Comparison of ENCODE assay signal across 1 cellular context in genomic region chr9:111484564-111484878, GRCh38.
TF ChIP-seq lines count a peak whose summit lies in the region.

No MANE protein-coding gene starts in this region.

TF ChIP-seq in K562, 482 proteins besides CTCF, POLR2A, EP300 and RAD21 (continued from another document and continues in another):
- TF ChIP-seq, protein P1, sequence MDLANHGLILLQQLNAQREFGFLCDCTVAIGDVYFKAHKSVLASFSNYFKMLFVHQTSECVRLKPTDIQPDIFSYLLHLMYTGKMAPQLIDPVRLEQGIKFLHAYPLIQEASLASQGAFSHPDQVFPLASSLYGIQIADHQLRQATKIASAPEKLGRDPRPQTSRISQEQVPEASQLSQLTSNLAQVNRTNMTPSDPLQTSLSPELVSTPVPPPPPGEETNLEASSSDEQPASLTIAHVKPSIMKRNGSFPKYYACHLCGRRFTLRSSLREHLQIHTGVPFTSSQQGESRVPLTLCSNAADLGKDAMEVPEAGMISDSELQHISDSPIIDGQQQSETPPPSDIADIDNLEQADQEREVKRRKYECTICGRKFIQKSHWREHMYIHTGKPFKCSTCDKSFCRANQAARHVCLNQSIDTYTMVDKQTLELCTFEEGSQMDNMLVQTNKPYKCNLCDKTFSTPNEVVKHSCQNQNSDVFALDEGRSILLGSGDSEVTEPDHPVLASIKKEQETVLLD (IDR thresholded peaks at IDR 0.05): no peak
- TF ChIP-seq ZNF280A (IDR thresholded peaks at IDR 0.05; ENCODE audit: low read depth, partially characterized antibody) (no peak), HMG20B (CRISPR knock-in tag; IDR thresholded peaks at IDR 0.05) (no peak), ELK1 (CRISPR knock-in tag; IDR thresholded peaks at IDR 0.05) (no peak), ZNF197 (CRISPR knock-in tag; IDR thresholded peaks at IDR 0.05; ENCODE audit: low read depth) (no peak), PRDM10 (IDR thresholded peaks at IDR 0.05; ENCODE audit: partially characterized antibody) (peak; percentile 35), ZBTB40 (IDR thresholded peaks at IDR 0.05) (peak; percentile 68; the same call in 1 of the 2 replicates), ZBTB40 (CRISPR knock-in tag; IDR thresholded peaks at IDR 0.05) (no peak), PHB2 (IDR thresholded peaks at IDR 0.05; ENCODE audit: low read depth) (no peak), RAD51 (IDR thresholded peaks at IDR 0.05; ENCODE audit: borderline replicate concordance, low read depth) (no peak), ZNF77 (CRISPR knock-in tag; IDR thresholded peaks at IDR 0.05) (no peak), MNT (conservative IDR thresholded peaks at IDR 0.05) (0 out of 4 replicates have a peak, but pooled peaks have one; percentile 17 to 23), ZNF655 (CRISPR knock-in tag; IDR thresholded peaks at IDR 0.05) (no peak), SNIP1 (IDR thresholded peaks at IDR 0.05; ENCODE audit: low read depth) (no peak), MEIS2 (IDR thresholded peaks at IDR 0.05; ENCODE audit: partially characterized antibody) (peak; percentile 1), SAFB (IDR thresholded peaks at IDR 0.05; ENCODE audit: borderline replicate concordance, low read depth, low read length) (no peak), FIP1L1 (IDR thresholded peaks at IDR 0.05; ENCODE audit: low read depth, low read length, poor library complexity, severe bottlenecking) (no peak), HDAC8 (tag; IDR thresholded peaks at IDR 0.05) (no peak)
- TF ChIP-seq, protein P2, sequence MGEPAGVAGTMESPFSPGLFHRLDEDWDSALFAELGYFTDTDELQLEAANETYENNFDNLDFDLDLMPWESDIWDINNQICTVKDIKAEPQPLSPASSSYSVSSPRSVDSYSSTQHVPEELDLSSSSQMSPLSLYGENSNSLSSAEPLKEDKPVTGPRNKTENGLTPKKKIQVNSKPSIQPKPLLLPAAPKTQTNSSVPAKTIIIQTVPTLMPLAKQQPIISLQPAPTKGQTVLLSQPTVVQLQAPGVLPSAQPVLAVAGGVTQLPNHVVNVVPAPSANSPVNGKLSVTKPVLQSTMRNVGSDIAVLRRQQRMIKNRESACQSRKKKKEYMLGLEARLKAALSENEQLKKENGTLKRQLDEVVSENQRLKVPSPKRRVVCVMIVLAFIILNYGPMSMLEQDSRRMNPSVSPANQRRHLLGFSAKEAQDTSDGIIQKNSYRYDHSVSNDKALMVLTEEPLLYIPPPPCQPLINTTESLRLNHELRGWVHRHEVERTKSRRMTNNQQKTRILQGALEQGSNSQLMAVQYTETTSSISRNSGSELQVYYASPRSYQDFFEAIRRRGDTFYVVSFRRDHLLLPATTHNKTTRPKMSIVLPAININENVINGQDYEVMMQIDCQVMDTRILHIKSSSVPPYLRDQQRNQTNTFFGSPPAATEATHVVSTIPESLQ (CRISPR knock-in tag; IDR thresholded peaks at IDR 0.05): no peak
- TF ChIP-seq, protein P3, sequence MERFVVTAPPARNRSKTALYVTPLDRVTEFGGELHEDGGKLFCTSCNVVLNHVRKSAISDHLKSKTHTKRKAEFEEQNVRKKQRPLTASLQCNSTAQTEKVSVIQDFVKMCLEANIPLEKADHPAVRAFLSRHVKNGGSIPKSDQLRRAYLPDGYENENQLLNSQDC (CRISPR knock-in tag; IDR thresholded peaks at IDR 0.05): no peak
- TF ChIP-seq, protein P4, sequence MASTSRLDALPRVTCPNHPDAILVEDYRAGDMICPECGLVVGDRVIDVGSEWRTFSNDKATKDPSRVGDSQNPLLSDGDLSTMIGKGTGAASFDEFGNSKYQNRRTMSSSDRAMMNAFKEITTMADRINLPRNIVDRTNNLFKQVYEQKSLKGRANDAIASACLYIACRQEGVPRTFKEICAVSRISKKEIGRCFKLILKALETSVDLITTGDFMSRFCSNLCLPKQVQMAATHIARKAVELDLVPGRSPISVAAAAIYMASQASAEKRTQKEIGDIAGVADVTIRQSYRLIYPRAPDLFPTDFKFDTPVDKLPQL (IDR thresholded peaks at IDR 0.05; ENCODE audit: extremely low read depth, insufficient read length): no peak
- TF ChIP-seq, protein P5, sequence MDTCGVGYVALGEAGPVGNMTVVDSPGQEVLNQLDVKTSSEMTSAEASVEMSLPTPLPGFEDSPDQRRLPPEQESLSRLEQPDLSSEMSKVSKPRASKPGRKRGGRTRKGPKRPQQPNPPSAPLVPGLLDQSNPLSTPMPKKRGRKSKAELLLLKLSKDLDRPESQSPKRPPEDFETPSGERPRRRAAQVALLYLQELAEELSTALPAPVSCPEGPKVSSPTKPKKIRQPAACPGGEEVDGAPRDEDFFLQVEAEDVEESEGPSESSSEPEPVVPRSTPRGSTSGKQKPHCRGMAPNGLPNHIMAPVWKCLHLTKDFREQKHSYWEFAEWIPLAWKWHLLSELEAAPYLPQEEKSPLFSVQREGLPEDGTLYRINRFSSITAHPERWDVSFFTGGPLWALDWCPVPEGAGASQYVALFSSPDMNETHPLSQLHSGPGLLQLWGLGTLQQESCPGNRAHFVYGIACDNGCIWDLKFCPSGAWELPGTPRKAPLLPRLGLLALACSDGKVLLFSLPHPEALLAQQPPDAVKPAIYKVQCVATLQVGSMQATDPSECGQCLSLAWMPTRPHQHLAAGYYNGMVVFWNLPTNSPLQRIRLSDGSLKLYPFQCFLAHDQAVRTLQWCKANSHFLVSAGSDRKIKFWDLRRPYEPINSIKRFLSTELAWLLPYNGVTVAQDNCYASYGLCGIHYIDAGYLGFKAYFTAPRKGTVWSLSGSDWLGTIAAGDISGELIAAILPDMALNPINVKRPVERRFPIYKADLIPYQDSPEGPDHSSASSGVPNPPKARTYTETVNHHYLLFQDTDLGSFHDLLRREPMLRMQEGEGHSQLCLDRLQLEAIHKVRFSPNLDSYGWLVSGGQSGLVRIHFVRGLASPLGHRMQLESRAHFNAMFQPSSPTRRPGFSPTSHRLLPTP (IDR thresholded peaks at IDR 0.05; ENCODE audit: borderline replicate concordance, extremely low read depth, insufficient read length): no peak
